Comparison of ENCODE assay signal across 1 cellular context in the genomic region with DNA sequence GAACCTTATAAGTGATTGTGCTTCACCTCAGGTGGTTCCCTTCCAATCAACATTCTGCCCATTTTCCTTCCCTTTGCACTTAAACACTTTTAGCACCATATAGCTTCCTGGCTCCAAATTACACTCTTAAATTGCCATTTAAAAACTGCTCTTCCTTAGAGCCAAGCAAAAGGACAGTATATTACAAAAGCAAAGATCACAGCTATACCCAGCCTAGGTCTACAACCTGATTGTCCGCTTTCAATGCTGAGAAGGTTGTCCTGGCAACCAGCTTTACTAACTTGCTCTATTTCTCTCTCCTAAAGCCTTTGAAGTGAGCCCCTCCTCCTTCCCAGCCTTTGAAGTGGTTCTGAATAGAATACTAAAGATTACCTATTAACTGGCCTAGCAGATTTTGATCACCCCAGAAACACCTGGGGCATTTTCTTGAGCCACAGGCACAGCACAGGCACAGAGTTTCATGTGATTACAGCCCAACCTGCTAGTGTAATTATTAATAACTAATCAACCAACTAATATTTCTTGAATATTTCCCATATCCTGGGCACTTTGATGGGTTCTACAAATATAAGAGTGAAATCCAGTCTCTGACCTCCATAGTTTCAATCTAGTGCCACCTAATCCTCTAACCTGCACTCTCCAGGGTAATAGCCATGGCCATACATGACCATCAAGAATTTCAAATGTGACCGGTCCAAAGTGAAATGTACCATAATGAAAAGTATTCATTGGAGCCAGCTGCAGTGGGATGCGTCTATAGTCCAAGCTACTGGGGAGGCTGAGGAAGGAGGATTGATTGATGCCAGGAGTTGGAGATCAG.
A peak's percentile ranks its signal among the peaks of the same experiment; 100 is the strongest.
TF ChIP-seq lines count a peak whose summit lies in the region.

No MANE protein-coding gene starts in this region.

TF ChIP-seq in HepG2, 621 proteins besides CTCF, POLR2A, EP300 and RAD21 (continued from another document and continues in another):
- peak; percentile 76; the same call in 1 of the 2 replicates for TF ChIP-seq POGZ (CRISPR knock-in tag; IDR thresholded peaks at IDR 0.05)
- TF ChIP-seq, protein P1, sequence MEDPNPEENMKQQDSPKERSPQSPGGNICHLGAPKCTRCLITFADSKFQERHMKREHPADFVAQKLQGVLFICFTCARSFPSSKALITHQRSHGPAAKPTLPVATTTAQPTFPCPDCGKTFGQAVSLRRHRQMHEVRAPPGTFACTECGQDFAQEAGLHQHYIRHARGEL (CRISPR knock-in tag; IDR thresholded peaks at IDR 0.05): no peak
- TF ChIP-seq ZNF354B (CRISPR knock-in tag; IDR thresholded peaks at IDR 0.05): no peak
- peak; percentile 98 for TF ChIP-seq CBFB (CRISPR knock-in tag; IDR thresholded peaks at IDR 0.05)
- no peak for TF ChIP-seq ISX (CRISPR knock-in tag; conservative IDR thresholded peaks at IDR 0.05)
- peak; percentile 78 for TF ChIP-seq GATAD2A (CRISPR knock-in tag; IDR thresholded peaks at IDR 0.05)
- peak; percentile 82; the same call in 1 of the 2 replicates for TF ChIP-seq ZNF747 (CRISPR knock-in tag; IDR thresholded peaks at IDR 0.05; ENCODE audit: borderline replicate concordance)
- 0 out of 2 replicates have a peak, but pooled peaks have one; percentile 51 for TF ChIP-seq ZNF335 (CRISPR knock-in tag; IDR thresholded peaks at IDR 0.05)
- TF ChIP-seq CHD2 (IDR thresholded peaks at IDR 0.05; ENCODE audit: low read depth, low read length): no peak
- no peak for TF ChIP-seq PRPF4 (IDR thresholded peaks at IDR 0.05; ENCODE audit: low read depth, low read length, poor library complexity, severe bottlenecking)
- no peak for TF ChIP-seq CC2D1A (CRISPR knock-in tag; IDR thresholded peaks at IDR 0.05)
- TF ChIP-seq ZBTB7A (CRISPR knock-in tag; IDR thresholded peaks at IDR 0.05): no peak
- no peak for TF ChIP-seq MTA3 (CRISPR knock-in tag; IDR thresholded peaks at IDR 0.05)
- TF ChIP-seq, protein P2, sequence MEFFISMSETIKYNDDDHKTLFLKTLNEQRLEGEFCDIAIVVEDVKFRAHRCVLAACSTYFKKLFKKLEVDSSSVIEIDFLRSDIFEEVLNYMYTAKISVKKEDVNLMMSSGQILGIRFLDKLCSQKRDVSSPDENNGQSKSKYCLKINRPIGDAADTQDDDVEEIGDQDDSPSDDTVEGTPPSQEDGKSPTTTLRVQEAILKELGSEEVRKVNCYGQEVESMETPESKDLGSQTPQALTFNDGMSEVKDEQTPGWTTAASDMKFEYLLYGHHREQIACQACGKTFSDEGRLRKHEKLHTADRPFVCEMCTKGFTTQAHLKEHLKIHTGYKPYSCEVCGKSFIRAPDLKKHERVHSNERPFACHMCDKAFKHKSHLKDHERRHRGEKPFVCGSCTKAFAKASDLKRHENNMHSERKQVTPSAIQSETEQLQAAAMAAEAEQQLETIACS (CRISPR knock-in tag; IDR thresholded peaks at IDR 0.05): no peak
- TF ChIP-seq, protein P3, sequence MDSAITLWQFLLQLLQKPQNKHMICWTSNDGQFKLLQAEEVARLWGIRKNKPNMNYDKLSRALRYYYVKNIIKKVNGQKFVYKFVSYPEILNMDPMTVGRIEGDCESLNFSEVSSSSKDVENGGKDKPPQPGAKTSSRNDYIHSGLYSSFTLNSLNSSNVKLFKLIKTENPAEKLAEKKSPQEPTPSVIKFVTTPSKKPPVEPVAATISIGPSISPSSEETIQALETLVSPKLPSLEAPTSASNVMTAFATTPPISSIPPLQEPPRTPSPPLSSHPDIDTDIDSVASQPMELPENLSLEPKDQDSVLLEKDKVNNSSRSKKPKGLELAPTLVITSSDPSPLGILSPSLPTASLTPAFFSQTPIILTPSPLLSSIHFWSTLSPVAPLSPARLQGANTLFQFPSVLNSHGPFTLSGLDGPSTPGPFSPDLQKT (CRISPR knock-in tag; IDR thresholded peaks at IDR 0.05; ENCODE audit: borderline replicate concordance): no peak
- TF ChIP-seq, protein P4, sequence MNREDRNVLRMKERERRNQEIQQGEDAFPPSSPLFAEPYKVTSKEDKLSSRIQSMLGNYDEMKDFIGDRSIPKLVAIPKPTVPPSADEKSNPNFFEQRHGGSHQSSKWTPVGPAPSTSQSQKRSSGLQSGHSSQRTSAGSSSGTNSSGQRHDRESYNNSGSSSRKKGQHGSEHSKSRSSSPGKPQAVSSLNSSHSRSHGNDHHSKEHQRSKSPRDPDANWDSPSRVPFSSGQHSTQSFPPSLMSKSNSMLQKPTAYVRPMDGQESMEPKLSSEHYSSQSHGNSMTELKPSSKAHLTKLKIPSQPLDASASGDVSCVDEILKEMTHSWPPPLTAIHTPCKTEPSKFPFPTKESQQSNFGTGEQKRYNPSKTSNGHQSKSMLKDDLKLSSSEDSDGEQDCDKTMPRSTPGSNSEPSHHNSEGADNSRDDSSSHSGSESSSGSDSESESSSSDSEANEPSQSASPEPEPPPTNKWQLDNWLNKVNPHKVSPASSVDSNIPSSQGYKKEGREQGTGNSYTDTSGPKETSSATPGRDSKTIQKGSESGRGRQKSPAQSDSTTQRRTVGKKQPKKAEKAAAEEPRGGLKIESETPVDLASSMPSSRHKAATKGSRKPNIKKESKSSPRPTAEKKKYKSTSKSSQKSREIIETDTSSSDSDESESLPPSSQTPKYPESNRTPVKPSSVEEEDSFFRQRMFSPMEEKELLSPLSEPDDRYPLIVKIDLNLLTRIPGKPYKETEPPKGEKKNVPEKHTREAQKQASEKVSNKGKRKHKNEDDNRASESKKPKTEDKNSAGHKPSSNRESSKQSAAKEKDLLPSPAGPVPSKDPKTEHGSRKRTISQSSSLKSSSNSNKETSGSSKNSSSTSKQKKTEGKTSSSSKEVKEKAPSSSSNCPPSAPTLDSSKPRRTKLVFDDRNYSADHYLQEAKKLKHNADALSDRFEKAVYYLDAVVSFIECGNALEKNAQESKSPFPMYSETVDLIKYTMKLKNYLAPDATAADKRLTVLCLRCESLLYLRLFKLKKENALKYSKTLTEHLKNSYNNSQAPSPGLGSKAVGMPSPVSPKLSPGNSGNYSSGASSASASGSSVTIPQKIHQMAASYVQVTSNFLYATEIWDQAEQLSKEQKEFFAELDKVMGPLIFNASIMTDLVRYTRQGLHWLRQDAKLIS (CRISPR knock-in tag; IDR thresholded peaks at IDR 0.05): 0 out of 2 replicates have a peak, but pooled peaks have one; percentile 74
- no peak for TF ChIP-seq NR3C1 (CRISPR knock-in tag; IDR thresholded peaks at IDR 0.05)
- TF ChIP-seq, protein P5, sequence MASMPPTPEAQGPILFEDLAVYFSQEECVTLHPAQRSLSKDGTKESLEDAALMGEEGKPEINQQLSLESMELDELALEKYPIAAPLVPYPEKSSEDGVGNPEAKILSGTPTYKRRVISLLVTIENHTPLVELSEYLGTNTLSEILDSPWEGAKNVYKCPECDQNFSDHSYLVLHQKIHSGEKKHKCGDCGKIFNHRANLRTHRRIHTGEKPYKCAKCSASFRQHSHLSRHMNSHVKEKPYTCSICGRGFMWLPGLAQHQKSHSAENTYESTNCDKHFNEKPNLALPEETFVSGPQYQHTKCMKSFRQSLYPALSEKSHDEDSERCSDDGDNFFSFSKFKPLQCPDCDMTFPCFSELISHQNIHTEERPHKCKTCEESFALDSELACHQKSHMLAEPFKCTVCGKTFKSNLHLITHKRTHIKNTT (CRISPR knock-in tag; IDR thresholded peaks at IDR 0.05): no peak
- no peak for TF ChIP-seq ZNF333 (CRISPR knock-in tag; IDR thresholded peaks at IDR 0.05; ENCODE audit: borderline replicate concordance)
- TF ChIP-seq SOX6 (IDR thresholded peaks at IDR 0.05): no peak
- peak; percentile 94 for TF ChIP-seq SOX6 (CRISPR knock-in tag; IDR thresholded peaks at IDR 0.05)
- no peak for TF ChIP-seq ZNF367 (CRISPR knock-in tag; IDR thresholded peaks at IDR 0.05; ENCODE audit: borderline replicate concordance)
- TF ChIP-seq, protein P6, sequence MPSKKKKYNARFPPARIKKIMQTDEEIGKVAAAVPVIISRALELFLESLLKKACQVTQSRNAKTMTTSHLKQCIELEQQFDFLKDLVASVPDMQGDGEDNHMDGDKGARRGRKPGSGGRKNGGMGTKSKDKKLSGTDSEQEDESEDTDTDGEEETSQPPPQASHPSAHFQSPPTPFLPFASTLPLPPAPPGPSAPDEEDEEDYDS (CRISPR knock-in tag; IDR thresholded peaks at IDR 0.05): peak; percentile 82
- no peak for TF ChIP-seq ZNF883 (CRISPR knock-in tag; IDR thresholded peaks at IDR 0.05; ENCODE audit: not compliant biosample characterization)
- TF ChIP-seq CREM (IDR thresholded peaks at IDR 0.05): peak; percentile 93
- TF ChIP-seq CREM (CRISPR knock-in tag; IDR thresholded peaks at IDR 0.05): no peak
- no peak for TF ChIP-seq MTA1 (CRISPR knock-in tag; IDR thresholded peaks at IDR 0.05; ENCODE audit: borderline replicate concordance)
- peak; percentile 63; the same call in 1 of the 2 replicates for TF ChIP-seq REPIN1 (CRISPR knock-in tag; IDR thresholded peaks at IDR 0.05; ENCODE audit: borderline replicate concordance, low read depth)
- TF ChIP-seq SIN3A (IDR thresholded peaks at IDR 0.05; ENCODE audit: borderline replicate concordance, low read depth, low read length): no peak
- TF ChIP-seq ZNF841 (CRISPR knock-in tag; IDR thresholded peaks at IDR 0.05; ENCODE audit: borderline replicate concordance): no peak
- TF ChIP-seq, protein P7, sequence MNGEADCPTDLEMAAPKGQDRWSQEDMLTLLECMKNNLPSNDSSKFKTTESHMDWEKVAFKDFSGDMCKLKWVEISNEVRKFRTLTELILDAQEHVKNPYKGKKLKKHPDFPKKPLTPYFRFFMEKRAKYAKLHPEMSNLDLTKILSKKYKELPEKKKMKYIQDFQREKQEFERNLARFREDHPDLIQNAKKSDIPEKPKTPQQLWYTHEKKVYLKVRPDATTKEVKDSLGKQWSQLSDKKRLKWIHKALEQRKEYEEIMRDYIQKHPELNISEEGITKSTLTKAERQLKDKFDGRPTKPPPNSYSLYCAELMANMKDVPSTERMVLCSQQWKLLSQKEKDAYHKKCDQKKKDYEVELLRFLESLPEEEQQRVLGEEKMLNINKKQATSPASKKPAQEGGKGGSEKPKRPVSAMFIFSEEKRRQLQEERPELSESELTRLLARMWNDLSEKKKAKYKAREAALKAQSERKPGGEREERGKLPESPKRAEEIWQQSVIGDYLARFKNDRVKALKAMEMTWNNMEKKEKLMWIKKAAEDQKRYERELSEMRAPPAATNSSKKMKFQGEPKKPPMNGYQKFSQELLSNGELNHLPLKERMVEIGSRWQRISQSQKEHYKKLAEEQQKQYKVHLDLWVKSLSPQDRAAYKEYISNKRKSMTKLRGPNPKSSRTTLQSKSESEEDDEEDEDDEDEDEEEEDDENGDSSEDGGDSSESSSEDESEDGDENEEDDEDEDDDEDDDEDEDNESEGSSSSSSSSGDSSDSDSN (CRISPR knock-in tag; IDR thresholded peaks at IDR 0.05): no peak
- 0 out of 2 replicates have a peak, but pooled peaks have one; percentile 60 for TF ChIP-seq ZNF772 (CRISPR knock-in tag; IDR thresholded peaks at IDR 0.05)
- no peak for TF ChIP-seq ZNF703 (CRISPR knock-in tag; IDR thresholded peaks at IDR 0.05; ENCODE audit: borderline replicate concordance)
- TF ChIP-seq TCF7L2 (IDR thresholded peaks at IDR 0.05; ENCODE audit: low read depth, low read length): peak; percentile 98
- TF ChIP-seq, protein P8, sequence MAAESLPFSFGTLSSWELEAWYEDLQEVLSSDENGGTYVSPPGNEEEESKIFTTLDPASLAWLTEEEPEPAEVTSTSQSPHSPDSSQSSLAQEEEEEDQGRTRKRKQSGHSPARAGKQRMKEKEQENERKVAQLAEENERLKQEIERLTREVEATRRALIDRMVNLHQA (CRISPR knock-in tag; IDR thresholded peaks at IDR 0.05): no peak
- no peak for TF ChIP-seq FOXP1 (IDR thresholded peaks at IDR 0.05)
- TF ChIP-seq FOXP1 (CRISPR knock-in tag; IDR thresholded peaks at IDR 0.05): peak; percentile 79
- no peak for TF ChIP-seq ZNF776 (CRISPR knock-in tag; IDR thresholded peaks at IDR 0.05)
- no peak for TF ChIP-seq ZNF674 (CRISPR knock-in tag; IDR thresholded peaks at IDR 0.05; ENCODE audit: low read depth)
- TF ChIP-seq JARID2 (CRISPR knock-in tag; IDR thresholded peaks at IDR 0.05; ENCODE audit: insufficient replicate concordance): no peak
- TF ChIP-seq MIXL1 (CRISPR knock-in tag; IDR thresholded peaks at IDR 0.05): no peak; the same call in 1 of the 2 replicates
- TF ChIP-seq FOXO1 (CRISPR knock-in tag; IDR thresholded peaks at IDR 0.05): peak; percentile 30; the same call in 1 of the 2 replicates
- no peak for TF ChIP-seq FOXC1 (CRISPR knock-in tag; IDR thresholded peaks at IDR 0.05; ENCODE audit: borderline replicate concordance)
- no peak for TF ChIP-seq ZNF850 (CRISPR knock-in tag; conservative IDR thresholded peaks at IDR 0.05)
- TF ChIP-seq ZNF749 (CRISPR knock-in tag; IDR thresholded peaks at IDR 0.05; ENCODE audit: borderline replicate concordance): 0 out of 2 replicates have a peak, but pooled peaks have one; percentile 38
- TF ChIP-seq, protein P9, sequence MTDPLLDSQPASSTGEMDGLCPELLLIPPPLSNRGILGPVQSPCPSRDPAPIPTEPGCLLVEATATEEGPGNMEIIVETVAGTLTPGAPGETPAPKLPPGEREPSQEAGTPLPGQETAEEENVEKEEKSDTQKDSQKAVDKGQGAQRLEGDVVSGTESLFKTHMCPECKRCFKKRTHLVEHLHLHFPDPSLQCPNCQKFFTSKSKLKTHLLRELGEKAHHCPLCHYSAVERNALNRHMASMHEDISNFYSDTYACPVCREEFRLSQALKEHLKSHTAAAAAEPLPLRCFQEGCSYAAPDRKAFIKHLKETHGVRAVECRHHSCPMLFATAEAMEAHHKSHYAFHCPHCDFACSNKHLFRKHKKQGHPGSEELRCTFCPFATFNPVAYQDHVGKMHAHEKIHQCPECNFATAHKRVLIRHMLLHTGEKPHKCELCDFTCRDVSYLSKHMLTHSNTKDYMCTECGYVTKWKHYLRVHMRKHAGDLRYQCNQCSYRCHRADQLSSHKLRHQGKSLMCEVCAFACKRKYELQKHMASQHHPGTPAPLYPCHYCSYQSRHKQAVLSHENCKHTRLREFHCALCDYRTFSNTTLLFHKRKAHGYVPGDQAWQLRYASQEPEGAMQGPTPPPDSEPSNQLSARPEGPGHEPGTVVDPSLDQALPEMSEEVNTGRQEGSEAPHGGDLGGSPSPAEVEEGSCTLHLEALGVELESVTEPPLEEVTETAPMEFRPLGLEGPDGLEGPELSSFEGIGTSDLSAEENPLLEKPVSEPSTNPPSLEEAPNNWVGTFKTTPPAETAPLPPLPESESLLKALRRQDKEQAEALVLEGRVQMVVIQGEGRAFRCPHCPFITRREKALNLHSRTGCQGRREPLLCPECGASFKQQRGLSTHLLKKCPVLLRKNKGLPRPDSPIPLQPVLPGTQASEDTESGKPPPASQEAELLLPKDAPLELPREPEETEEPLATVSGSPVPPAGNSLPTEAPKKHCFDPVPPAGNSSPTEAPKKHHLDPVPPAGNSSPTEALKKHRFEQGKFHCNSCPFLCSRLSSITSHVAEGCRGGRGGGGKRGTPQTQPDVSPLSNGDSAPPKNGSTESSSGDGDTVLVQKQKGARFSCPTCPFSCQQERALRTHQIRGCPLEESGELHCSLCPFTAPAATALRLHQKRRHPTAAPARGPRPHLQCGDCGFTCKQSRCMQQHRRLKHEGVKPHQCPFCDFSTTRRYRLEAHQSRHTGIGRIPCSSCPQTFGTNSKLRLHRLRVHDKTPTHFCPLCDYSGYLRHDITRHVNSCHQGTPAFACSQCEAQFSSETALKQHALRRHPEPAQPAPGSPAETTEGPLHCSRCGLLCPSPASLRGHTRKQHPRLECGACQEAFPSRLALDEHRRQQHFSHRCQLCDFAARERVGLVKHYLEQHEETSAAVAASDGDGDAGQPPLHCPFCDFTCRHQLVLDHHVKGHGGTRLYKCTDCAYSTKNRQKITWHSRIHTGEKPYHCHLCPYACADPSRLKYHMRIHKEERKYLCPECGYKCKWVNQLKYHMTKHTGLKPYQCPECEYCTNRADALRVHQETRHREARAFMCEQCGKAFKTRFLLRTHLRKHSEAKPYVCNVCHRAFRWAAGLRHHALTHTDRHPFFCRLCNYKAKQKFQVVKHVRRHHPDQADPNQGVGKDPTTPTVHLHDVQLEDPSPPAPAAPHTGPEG (CRISPR knock-in tag; IDR thresholded peaks at IDR 0.05): 0 out of 2 replicates have a peak, but pooled peaks have one; percentile 47
